7 cellular contexts compared by ENCODE assay signal in genomic region chr11:57457643-57458023, GRCh38. TPM values are rescaled to one million over a fixed set of nuclear protein-coding genes. Genes with fewer than 3 reads are reported as not detected.
DNase-seq lines count a peak whose midpoint lies in the region; ATAC-seq, FAIRE-seq and TF ChIP-seq lines count a peak whose summit lies in the region.

No MANE protein-coding gene starts in this region.

- TF ChIP-seq CTCF in pancreas (IDR thresholded peaks at IDR 0.05), result no peak
- no peak for TF ChIP-seq CTCF in GM13976 (IDR thresholded peaks at IDR 0.05; ENCODE audit: borderline replicate concordance, control extremely low read depth, extremely low read depth, insufficient read depth, missing control alignments)

- no peak for FAIRE-seq in pancreas (lab: Jason Lieb, UNC)
- no peak for FAIRE-seq in GM12892 (lab: Jason Lieb, UNC)

- peak; percentile 17 for ATAC-seq in GM19043 (IDR thresholded peaks at IDR 0.05; ENCODE audit: low read depth, unreplicated experiment)
- ATAC-seq in HG02885 (IDR thresholded peaks at IDR 0.05; ENCODE audit: poor library complexity, unreplicated experiment), result peak; percentile 30
- peak; percentile 38 for ATAC-seq in activated T-helper 17 cell treated with anti-CD3 and anti-CD28 coated beads, Interleukin-2, amount 50 U/mL, for 72 hours (replicated peaks)
- ATAC-seq in pancreas, result peak in 3 of 4 donors; percentile 6 to 17 (median 15)

- no peak overlapping the region for H3K27ac ChIP-seq in pancreas

- no peaks in the 10 kb centered on the region for H3K36me3 ChIP-seq in pancreas

- peaks cover 17% of the 10 kb centered on the region for H3K4me1 Mint-ChIP-seq in activated T-helper 17 cell treated with anti-CD3 and anti-CD28 coated beads, Interleukin-2, amount 50 U/mL, for 72 hours

- H3K27ac Mint-ChIP-seq in activated T-helper 17 cell treated with anti-CD3 and anti-CD28 coated beads, Interleukin-2, amount 50 U/mL, for 72 hours, result no peak overlapping the region

- H3K4me3 Mint-ChIP-seq in activated T-helper 17 cell treated with anti-CD3 and anti-CD28 coated beads, Interleukin-2, amount 50 U/mL, for 72 hours, result peak overlapping the region; percentile 78

- WGBS in pancreas, 2 donors, result 17% methylated on average over 7 of the region's 7 CpGs

- intact Hi-C loops in pancreas (cut with DNase I), result loop anchor here in 1 of 3 donors (10.0 kb wide), 1 partner anchor 113 kb away; no protein-coding TSS in a partner anchor

- DNase-seq in pancreas (no peak), GM13976 (ENCODE audit: low spot score) (no peak), NCI-H187 treated with DMSO at 0.1 percent for 48 hours (lab: John Stamatoyannopoulos, UW) (no peak), GM12892 (ENCODE audit: insufficient read length) (no peak)

- H3K27me3 ChIP-seq in pancreas, result no peaks in the 10 kb centered on the region

- no peak for TF ChIP-seq POLR2A in GM12892 (IDR thresholded peaks at IDR 0.05; ENCODE audit: low read depth, low read length)

- in situ Hi-C loops in GM13976 (cut with MboI; ENCODE audit: low sequenced_read_pairs, unreplicated experiment), result no loop called here

- no peaks in the 10 kb centered on the region for H3K9me3 ChIP-seq in pancreas

- H3K36me3 Mint-ChIP-seq in activated T-helper 17 cell treated with anti-CD3 and anti-CD28 coated beads, Interleukin-2, amount 50 U/mL, for 72 hours (ENCODE audit: low read depth), result no peaks in the 10 kb centered on the region

- H3K4me3 ChIP-seq in pancreas, result no peak overlapping the region

- H3K9me3 Mint-ChIP-seq in activated T-helper 17 cell treated with anti-CD3 and anti-CD28 coated beads, Interleukin-2, amount 50 U/mL, for 72 hours, result no peaks in the 10 kb centered on the region

- H3K27me3 Mint-ChIP-seq in activated T-helper 17 cell treated with anti-CD3 and anti-CD28 coated beads, Interleukin-2, amount 50 U/mL, for 72 hours, result peaks cover 25% of the 10 kb centered on the region

- H3K4me1 ChIP-seq in pancreas, result peaks cover 4 to 24% (median 17%) of the 10 kb centered on the region in 3 donors

RNA-seq across cellular contexts. Expression of gene RTN4RL2, which starts 2.7 kb away (rescaled TPM):
- total RNA-seq in activated T-helper 17 cell treated with anti-CD3 and anti-CD28 coated beads, Interleukin-2, amount 50 U/mL, for 72 hours, result under 1 TPM; 0.22 to 0.82 TPM
- 1 to 10 TPM in 3 of 6 donors, under 1 TPM in 3; 0.55 to 2.7 (median 1.1) TPM for total RNA-seq in pancreas
- polyA plus RNA-seq in pancreas, result 1 to 10 TPM; 1.4 to 2.6 TPM
- not detected for polyA plus RNA-seq in GM12892 (2012; ENCODE audit: missing spikeins)

RNA-seq across cellular contexts. Expression of gene SLC43A3, which starts 30.7 kb away (rescaled TPM):
- total RNA-seq in activated T-helper 17 cell treated with anti-CD3 and anti-CD28 coated beads, Interleukin-2, amount 50 U/mL, for 72 hours, result 100 to 1,000 TPM; 346 to 386 TPM
- total RNA-seq in pancreas, result 10 to 100 TPM in 5 of 6 donors, 1 to 10 TPM in 1; 6.7 to 34.9 (median 10.8) TPM
- polyA plus RNA-seq in pancreas, result 10 to 100 TPM; 16.4 to 18.2 TPM
- 99.6 TPM for polyA plus RNA-seq in GM12892 (2012; ENCODE audit: missing spikeins)

RNA-seq across cellular contexts. Expression of gene SLC43A1, which starts 57.9 kb away (rescaled TPM):
- 10 to 100 TPM in 1 of 2 donors, 1 to 10 TPM in 1; 9.1 to 20.0 TPM for total RNA-seq in activated T-helper 17 cell treated with anti-CD3 and anti-CD28 coated beads, Interleukin-2, amount 50 U/mL, for 72 hours
- total RNA-seq in pancreas, result 100 to 1,000 TPM in 4 of 6 donors, 10 to 100 TPM in 2; 78.3 to 280 (median 137) TPM
- 100 to 1,000 TPM; 100 to 110 TPM for polyA plus RNA-seq in pancreas
- polyA plus RNA-seq in GM12892 (2012; ENCODE audit: missing spikeins), result 8.5 TPM

Comparison
In these comparisons a context has a peak if more than half of its experiments do, and no peak if none do; other contexts are left out.
1. RNA of gene SLC43A3, which starts 30.7 kb away (total RNA-seq): 346 to 386 TPM in activated T-helper 17 cell treated with anti-CD3 and anti-CD28 coated beads, Interleukin-2, amount 50 U/mL, for 72 hours; 6.7 to 34.9 TPM in pancreas; every median in the first group is over 4 times any median in the second.
2. Peak in every context shown above with its lines, with median percentiles within 50 percentile points of each other: ATAC-seq.